ENCODE assay signal across 15 cellular contexts in genomic region chr3:141391298-141392017, GRCh38. TPM values are rescaled to one million over a fixed set of nuclear protein-coding genes. Genes with fewer than 3 reads are reported as not detected.
A peak's percentile ranks its signal among the peaks of the same experiment; 100 is the strongest.
DNase-seq lines count a peak whose midpoint lies in the region; ATAC-seq and TF ChIP-seq lines count a peak whose summit lies in the region.
"Had no signal": no experiment of that assay in that cellular context is flagged by ENCODE, and none has a peak within 500 bp of the region (broad histone marks: within the 10 kb centered on the region; RNA-seq: fewer than 3 reads in every experiment).

No MANE protein-coding gene starts in this region.

- no peak overlapping the region for H3K4me2 ChIP-seq in parathyroid adenoma (ENCODE audit: low read length)

- H3K4me3 ChIP-seq in ectodermal cell (ENCODE audit: insufficient read depth, low read depth, low read length) (no peak overlapping the region), parathyroid adenoma (ENCODE audit: low read depth, low read length) (no peak overlapping the region)
- H3K4me3 ChIP-seq: colonic mucosa, stomach had no signal

- H3K79me2 ChIP-seq in parathyroid adenoma = peaks cover 16% of the 10 kb centered on the region

- peak; percentile 7 for DNase-seq in NCI-H69 (lab: John Stamatoyannopoulos, UW)
- DNase-seq in GF-D8 (lab: John Stamatoyannopoulos, UW) = no peak
- DNase-seq in GOT3 (lab: John Stamatoyannopoulos, UW) = no peak
- DNase-seq: activated CD8-positive, alpha-beta memory T cell treated with anti-CD3 and anti-CD28 coated beads, Interleukin-2, amount 50 U/mL, for 48 hours; activated naive CD8-positive, alpha-beta T cell treated with anti-CD3 and anti-CD28 coated beads, Interleukin-2, amount 50 U/mL, for 24 hours; CD4-positive, alpha-beta memory T cell; colonic mucosa; GDM1; NCI-H2171; stomach had no signal

- no peak overlapping the region for H3K9ac ChIP-seq in parathyroid adenoma

- H3K36me3 ChIP-seq in ectodermal cell (ENCODE audit: control insufficient read depth, insufficient read depth, low read length) (no peaks in the 10 kb centered on the region), parathyroid adenoma (ENCODE audit: control insufficient read depth, insufficient read depth, low read length) (no peaks in the 10 kb centered on the region)
- H3K36me3 ChIP-seq: colonic mucosa had no signal

- WGBS in ectodermal cell, 2 experiments = 87 to 90% methylated on average over 3 to 4 of the region's 4 CpGs

- H3K9me3 ChIP-seq in ectodermal cell (ENCODE audit: control insufficient read depth, low read length) (no peaks in the 10 kb centered on the region), parathyroid adenoma (ENCODE audit: control insufficient read depth, low read length) (no peaks in the 10 kb centered on the region)
- H3K9me3 ChIP-seq: colonic mucosa had no signal

- ATAC-seq in GM18868 (IDR thresholded peaks at IDR 0.05; ENCODE audit: unreplicated experiment) (peak; percentile 33), GM19395 (IDR thresholded peaks at IDR 0.05; ENCODE audit: unreplicated experiment) (no peak), GM21367 (IDR thresholded peaks at IDR 0.05; ENCODE audit: unreplicated experiment) (no peak)
- ATAC-seq: activated naive CD8-positive, alpha-beta T cell treated with anti-CD3 and anti-CD28 coated beads, Interleukin-2, amount 50 U/mL, for 24 hours had no signal

- H2AFZ ChIP-seq in parathyroid adenoma = no peak overlapping the region

- TF ChIP-seq CTCF in parathyroid adenoma (IDR thresholded peaks at IDR 0.05) = no peak

- H3K27me3 ChIP-seq in ectodermal cell (ENCODE audit: control insufficient read depth, insufficient read depth, low read length, poor library complexity, severe bottlenecking) (no peaks in the 10 kb centered on the region), parathyroid adenoma (ENCODE audit: control insufficient read depth, insufficient read depth, low read length) (no peaks in the 10 kb centered on the region)
- H3K27me3 ChIP-seq: colonic mucosa, stomach had no signal

- peaks cover 30% of the 10 kb centered on the region for H3K4me1 ChIP-seq in ectodermal cell (ENCODE audit: control insufficient read depth, insufficient read depth, low read length)
- peaks cover 17% of the 10 kb centered on the region for H3K4me1 ChIP-seq in parathyroid adenoma

- H3K27ac ChIP-seq in ectodermal cell (ENCODE audit: insufficient read depth, low read depth, low read length, poor library complexity, severe bottlenecking) (peak overlapping the region; percentile 9), parathyroid adenoma (peak overlapping the region; percentile 16)
- H3K27ac ChIP-seq: colonic mucosa had no signal

RNA-seq across cellular contexts. Expression of gene ZBTB38, which starts 23.2 kb away (rescaled TPM):
- 19.1 TPM for polyA plus RNA-seq in ectodermal cell (2013, experiment 1 of 4)
- polyA plus RNA-seq in ectodermal cell (2013, experiment 2 of 4) = 17.8 TPM
- 14.9 TPM for polyA plus RNA-seq in ectodermal cell (2013, experiment 3 of 4)
- 19.6 TPM for polyA plus RNA-seq in ectodermal cell (2013, experiment 4 of 4)
